ENCODE assay signal across 1 cellular context in the genomic region with DNA sequence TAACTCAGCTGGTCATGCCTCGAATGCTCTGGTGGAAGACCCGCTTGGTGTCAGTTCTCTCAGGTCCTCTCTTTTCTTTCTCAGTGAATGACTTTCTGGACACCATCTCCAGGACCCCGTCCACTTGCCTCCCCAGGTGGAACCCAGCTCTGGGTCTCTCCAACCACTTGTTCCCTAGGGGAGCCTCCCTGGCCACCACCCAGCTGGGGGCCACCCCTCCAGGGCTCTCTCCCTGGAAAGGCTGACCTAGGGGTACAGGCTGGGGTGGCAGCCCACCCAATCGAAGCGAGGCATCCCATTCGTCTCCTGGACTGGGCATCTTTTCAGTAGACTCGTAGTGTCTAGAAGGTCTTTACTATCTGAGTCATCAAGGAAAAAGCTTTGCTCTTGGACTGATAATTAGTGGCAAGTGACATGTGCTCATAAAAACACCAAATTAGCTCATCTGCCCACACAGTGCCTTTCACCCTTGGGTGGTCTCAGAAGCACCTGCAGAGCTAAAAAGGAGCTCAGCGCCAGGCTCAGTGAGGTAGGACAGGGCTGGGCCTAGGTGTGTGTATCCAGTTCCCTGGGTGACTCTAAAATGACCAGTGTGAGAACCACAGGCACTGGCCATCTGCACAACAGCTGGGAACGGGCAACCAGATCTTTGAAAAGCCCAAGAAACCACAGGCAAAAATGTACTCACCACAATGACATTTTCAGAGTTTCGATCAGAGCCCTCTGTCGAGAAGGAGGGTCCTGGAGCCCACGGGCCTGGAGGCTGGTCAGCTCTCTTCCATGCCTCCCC.
TF ChIP-seq lines count a peak whose summit lies in the region.

No MANE protein-coding gene starts in this region.

TF ChIP-seq in GM12878, 131 proteins besides CTCF, POLR2A, EP300 and RAD21 (continued from another document and continues in another):
- TF ChIP-seq, protein P1, sequence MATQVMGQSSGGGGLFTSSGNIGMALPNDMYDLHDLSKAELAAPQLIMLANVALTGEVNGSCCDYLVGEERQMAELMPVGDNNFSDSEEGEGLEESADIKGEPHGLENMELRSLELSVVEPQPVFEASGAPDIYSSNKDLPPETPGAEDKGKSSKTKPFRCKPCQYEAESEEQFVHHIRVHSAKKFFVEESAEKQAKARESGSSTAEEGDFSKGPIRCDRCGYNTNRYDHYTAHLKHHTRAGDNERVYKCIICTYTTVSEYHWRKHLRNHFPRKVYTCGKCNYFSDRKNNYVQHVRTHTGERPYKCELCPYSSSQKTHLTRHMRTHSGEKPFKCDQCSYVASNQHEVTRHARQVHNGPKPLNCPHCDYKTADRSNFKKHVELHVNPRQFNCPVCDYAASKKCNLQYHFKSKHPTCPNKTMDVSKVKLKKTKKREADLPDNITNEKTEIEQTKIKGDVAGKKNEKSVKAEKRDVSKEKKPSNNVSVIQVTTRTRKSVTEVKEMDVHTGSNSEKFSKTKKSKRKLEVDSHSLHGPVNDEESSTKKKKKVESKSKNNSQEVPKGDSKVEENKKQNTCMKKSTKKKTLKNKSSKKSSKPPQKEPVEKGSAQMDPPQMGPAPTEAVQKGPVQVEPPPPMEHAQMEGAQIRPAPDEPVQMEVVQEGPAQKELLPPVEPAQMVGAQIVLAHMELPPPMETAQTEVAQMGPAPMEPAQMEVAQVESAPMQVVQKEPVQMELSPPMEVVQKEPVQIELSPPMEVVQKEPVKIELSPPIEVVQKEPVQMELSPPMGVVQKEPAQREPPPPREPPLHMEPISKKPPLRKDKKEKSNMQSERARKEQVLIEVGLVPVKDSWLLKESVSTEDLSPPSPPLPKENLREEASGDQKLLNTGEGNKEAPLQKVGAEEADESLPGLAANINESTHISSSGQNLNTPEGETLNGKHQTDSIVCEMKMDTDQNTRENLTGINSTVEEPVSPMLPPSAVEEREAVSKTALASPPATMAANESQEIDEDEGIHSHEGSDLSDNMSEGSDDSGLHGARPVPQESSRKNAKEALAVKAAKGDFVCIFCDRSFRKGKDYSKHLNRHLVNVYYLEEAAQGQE (IDR thresholded peaks at IDR 0.05; ENCODE audit: low read depth, low read length): no peak
- TF ChIP-seq TCF7 (IDR thresholded peaks at IDR 0.05; ENCODE audit: borderline replicate concordance) (no peak), RFX5 (IDR thresholded peaks at IDR 0.05; ENCODE audit: low read depth, low read length) (no peak), ZNF274 (IDR thresholded peaks at IDR 0.05; ENCODE audit: insufficient read depth, insufficient read length) (no peak), PAX5 (IDR thresholded peaks at IDR 0.05; ENCODE audit: borderline replicate concordance, low read depth, low read length) (peak; percentile 85; the same call in 1 of the 2 replicates), NFIC (IDR thresholded peaks at IDR 0.05; ENCODE audit: low read depth, low read length) (no peak), YBX1 (IDR thresholded peaks at IDR 0.05) (no peak), CREM (IDR thresholded peaks at IDR 0.05; ENCODE audit: low read depth) (peak; percentile 74), NR2F1 (conservative IDR thresholded peaks at IDR 0.05) (peak; percentile 81), SP1 (IDR thresholded peaks at IDR 0.05; ENCODE audit: low read depth, low read length) (no peak), CEBPB (IDR thresholded peaks at IDR 0.05; ENCODE audit: borderline replicate concordance in 1 of 2, low read depth in 2 of 2, low read length in 2 of 2) (no peak), FOS (IDR thresholded peaks at IDR 0.05; ENCODE audit: borderline replicate concordance, extremely low read depth, insufficient read length) (no peak), SREBF1 (IDR thresholded peaks at IDR 0.05; ENCODE audit: low read length) (no peak), CEBPZ (IDR thresholded peaks at IDR 0.05; ENCODE audit: low read depth, low read length) (no peak), GABPA (IDR thresholded peaks at IDR 0.05; ENCODE audit: low read depth) (no peak), SIN3A (IDR thresholded peaks at IDR 0.05; ENCODE audit: low read depth, low read length) (0 out of 2 replicates have a peak, but pooled peaks have one; percentile 52), ZNF207 (IDR thresholded peaks at IDR 0.05; ENCODE audit: borderline replicate concordance) (no peak), MEF2B (IDR thresholded peaks at IDR 0.05; ENCODE audit: partially characterized antibody, poor library complexity, severe bottlenecking) (peak; percentile 86), SMARCA5 (IDR thresholded peaks at IDR 0.05) (no peak), EED (IDR thresholded peaks at IDR 0.05; ENCODE audit: low read depth) (peak; percentile 63), RBBP5 (conservative IDR thresholded peaks at IDR 0.05) (no peak), NFXL1 (IDR thresholded peaks at IDR 0.05; ENCODE audit: borderline replicate concordance) (no peak), MEF2A (IDR thresholded peaks at IDR 0.05; ENCODE audit: insufficient read depth, low read depth, low read length) (peak; percentile 78), JUNB (IDR thresholded peaks at IDR 0.05) (peak; percentile 49; the same call in 1 of the 2 replicates), PAX8 (IDR thresholded peaks at IDR 0.05) (no peak), MLLT1 (IDR thresholded peaks at IDR 0.05) (peak; percentile 82; the same call in 1 of the 2 replicates), RUNX3 (IDR thresholded peaks at IDR 0.05; ENCODE audit: low read length) (no peak), HDGF (IDR thresholded peaks at IDR 0.05) (no peak), IKZF2 (IDR thresholded peaks at IDR 0.05) (peak; percentile 73 to 81), RAD51 (IDR thresholded peaks at IDR 0.05) (no peak), DPF2 (IDR thresholded peaks at IDR 0.05) (peak; percentile 97), ZNF384 (IDR thresholded peaks at IDR 0.05; ENCODE audit: borderline replicate concordance, low read depth, low read length) (no peak), SMAD1 (IDR thresholded peaks at IDR 0.05; ENCODE audit: low read depth, partially characterized antibody) (no peak), POU2F2 (IDR thresholded peaks at IDR 0.05; ENCODE audit: borderline replicate concordance, low read depth, low read length) (peak; percentile 49; the same call in 1 of the 3 replicates), ZNF622 (IDR thresholded peaks at IDR 0.05) (no peak), ASH2L (IDR thresholded peaks at IDR 0.05; ENCODE audit: borderline replicate concordance, low read depth) (no peak), STAT1 (conservative IDR thresholded peaks at IDR 0.05) (no peak), SREBF2 (IDR thresholded peaks at IDR 0.05; ENCODE audit: low read length) (no peak), MTA3 (IDR thresholded peaks at IDR 0.05; ENCODE audit: borderline replicate concordance, low read length) (no peak), TARDBP (IDR thresholded peaks at IDR 0.05; ENCODE audit: borderline replicate concordance) (no peak), ESRRA (IDR thresholded peaks at IDR 0.05; ENCODE audit: low read length) (no peak)
- TF ChIP-seq, protein P2, sequence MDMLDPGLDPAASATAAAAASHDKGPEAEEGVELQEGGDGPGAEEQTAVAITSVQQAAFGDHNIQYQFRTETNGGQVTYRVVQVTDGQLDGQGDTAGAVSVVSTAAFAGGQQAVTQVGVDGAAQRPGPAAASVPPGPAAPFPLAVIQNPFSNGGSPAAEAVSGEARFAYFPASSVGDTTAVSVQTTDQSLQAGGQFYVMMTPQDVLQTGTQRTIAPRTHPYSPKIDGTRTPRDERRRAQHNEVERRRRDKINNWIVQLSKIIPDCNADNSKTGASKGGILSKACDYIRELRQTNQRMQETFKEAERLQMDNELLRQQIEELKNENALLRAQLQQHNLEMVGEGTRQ (IDR thresholded peaks at IDR 0.05; ENCODE audit: borderline replicate concordance, low read depth, low read length): no peak
- TF ChIP-seq, protein P3, sequence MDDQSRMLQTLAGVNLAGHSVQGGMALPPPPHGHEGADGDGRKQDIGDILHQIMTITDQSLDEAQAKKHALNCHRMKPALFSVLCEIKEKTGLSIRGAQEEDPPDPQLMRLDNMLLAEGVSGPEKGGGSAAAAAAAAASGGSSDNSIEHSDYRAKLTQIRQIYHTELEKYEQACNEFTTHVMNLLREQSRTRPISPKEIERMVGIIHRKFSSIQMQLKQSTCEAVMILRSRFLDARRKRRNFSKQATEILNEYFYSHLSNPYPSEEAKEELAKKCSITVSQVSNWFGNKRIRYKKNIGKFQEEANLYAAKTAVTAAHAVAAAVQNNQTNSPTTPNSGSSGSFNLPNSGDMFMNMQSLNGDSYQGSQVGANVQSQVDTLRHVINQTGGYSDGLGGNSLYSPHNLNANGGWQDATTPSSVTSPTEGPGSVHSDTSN (IDR thresholded peaks at IDR 0.05; ENCODE audit: insufficient replicate concordance, low read depth, low read length): peak; percentile 15
- TF ChIP-seq, protein P4, sequence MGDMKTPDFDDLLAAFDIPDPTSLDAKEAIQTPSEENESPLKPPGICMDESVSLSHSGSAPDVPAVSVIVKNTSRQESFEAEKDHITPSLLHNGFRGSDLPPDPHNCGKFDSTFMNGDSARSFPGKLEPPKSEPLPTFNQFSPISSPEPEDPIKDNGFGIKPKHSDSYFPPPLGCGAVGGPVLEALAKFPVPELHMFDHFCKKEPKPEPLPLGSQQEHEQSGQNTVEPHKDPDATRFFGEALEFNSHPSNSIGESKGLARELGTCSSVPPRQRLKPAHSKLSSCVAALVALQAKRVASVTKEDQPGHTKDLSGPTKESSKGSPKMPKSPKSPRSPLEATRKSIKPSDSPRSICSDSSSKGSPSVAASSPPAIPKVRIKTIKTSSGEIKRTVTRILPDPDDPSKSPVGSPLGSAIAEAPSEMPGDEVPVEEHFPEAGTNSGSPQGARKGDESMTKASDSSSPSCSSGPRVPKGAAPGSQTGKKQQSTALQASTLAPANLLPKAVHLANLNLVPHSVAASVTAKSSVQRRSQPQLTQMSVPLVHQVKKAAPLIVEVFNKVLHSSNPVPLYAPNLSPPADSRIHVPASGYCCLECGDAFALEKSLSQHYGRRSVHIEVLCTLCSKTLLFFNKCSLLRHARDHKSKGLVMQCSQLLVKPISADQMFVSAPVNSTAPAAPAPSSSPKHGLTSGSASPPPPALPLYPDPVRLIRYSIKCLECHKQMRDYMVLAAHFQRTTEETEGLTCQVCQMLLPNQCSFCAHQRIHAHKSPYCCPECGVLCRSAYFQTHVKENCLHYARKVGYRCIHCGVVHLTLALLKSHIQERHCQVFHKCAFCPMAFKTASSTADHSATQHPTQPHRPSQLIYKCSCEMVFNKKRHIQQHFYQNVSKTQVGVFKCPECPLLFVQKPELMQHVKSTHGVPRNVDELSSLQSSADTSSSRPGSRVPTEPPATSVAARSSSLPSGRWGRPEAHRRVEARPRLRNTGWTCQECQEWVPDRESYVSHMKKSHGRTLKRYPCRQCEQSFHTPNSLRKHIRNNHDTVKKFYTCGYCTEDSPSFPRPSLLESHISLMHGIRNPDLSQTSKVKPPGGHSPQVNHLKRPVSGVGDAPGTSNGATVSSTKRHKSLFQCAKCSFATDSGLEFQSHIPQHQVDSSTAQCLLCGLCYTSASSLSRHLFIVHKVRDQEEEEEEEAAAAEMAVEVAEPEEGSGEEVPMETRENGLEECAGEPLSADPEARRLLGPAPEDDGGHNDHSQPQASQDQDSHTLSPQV (IDR thresholded peaks at IDR 0.05): no peak
- TF ChIP-seq, protein P5, sequence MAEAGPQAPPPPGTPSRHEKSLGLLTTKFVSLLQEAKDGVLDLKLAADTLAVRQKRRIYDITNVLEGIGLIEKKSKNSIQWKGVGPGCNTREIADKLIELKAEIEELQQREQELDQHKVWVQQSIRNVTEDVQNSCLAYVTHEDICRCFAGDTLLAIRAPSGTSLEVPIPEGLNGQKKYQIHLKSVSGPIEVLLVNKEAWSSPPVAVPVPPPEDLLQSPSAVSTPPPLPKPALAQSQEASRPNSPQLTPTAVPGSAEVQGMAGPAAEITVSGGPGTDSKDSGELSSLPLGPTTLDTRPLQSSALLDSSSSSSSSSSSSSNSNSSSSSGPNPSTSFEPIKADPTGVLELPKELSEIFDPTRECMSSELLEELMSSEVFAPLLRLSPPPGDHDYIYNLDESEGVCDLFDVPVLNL (IDR thresholded peaks at IDR 0.05; ENCODE audit: low read depth, low read length): no peak
- TF ChIP-seq, protein P6, sequence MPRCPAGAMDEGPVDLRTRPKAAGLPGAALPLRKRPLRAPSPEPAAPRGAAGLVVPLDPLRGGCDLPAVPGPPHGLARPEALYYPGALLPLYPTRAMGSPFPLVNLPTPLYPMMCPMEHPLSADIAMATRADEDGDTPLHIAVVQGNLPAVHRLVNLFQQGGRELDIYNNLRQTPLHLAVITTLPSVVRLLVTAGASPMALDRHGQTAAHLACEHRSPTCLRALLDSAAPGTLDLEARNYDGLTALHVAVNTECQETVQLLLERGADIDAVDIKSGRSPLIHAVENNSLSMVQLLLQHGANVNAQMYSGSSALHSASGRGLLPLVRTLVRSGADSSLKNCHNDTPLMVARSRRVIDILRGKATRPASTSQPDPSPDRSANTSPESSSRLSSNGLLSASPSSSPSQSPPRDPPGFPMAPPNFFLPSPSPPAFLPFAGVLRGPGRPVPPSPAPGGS (IDR thresholded peaks at IDR 0.05; ENCODE audit: borderline replicate concordance, insufficient read depth, low read depth, low read length, poor library complexity, severe bottlenecking): peak; percentile 58
